Comparison of ENCODE assay signal across 28 cellular contexts in genomic region chr9:87034891-87035290, GRCh38.
DNase-seq lines count a peak whose midpoint lies in the region; ATAC-seq, FAIRE-seq and TF ChIP-seq lines count a peak whose summit lies in the region.
"Had no signal": no experiment of that assay in that cellular context is flagged by ENCODE, and none has a peak within 500 bp of the region (broad histone marks: within the 10 kb centered on the region; RNA-seq: fewer than 3 reads in every experiment).

No MANE protein-coding gene starts in this region.

- peak overlapping the region; percentile 40; the same call in 1 of the 2 replicates for H3K9ac ChIP-seq in GM23248
- no peak overlapping the region for H3K9ac ChIP-seq in endodermal cell (ENCODE audit: extremely low read depth, low read length, poor library complexity, severe bottlenecking)

- H3K4me1 ChIP-seq in GM23248 (ENCODE audit: insufficient read depth): peaks cover 35% of the 10 kb centered on the region
- H3K4me1 ChIP-seq in endodermal cell (ENCODE audit: control insufficient read depth, insufficient read depth, low read length): no peaks in the 10 kb centered on the region
- H3K4me1 ChIP-seq in thoracic aorta (ENCODE audit: control insufficient read depth in 1 of 2, low read depth in 2 of 2): peaks cover 12 to 36% of the 10 kb centered on the region in 2 donors
- H3K4me1 ChIP-seq: left lung, pancreas, Peyer's patch, spleen had no signal

- H3K4me3 Mint-ChIP-seq in endodermal cell: no peak overlapping the region
- H3K4me3 Mint-ChIP-seq in mesothelial cell of epicardium: no peak overlapping the region
- H3K4me3 Mint-ChIP-seq in CD4-positive, alpha-beta T cell: no peak overlapping the region
- H3K4me3 Mint-ChIP-seq: activated CD4-positive, alpha-beta memory T cell treated with anti-CD3 and anti-CD28 coated beads, Interleukin-2, amount 10 ng/mL, durations not matched to agents 7 days and 5 days; activated naive CD4-positive, alpha-beta T cell treated with anti-CD3 and anti-CD28 coated beads, Interleukin-2, amount 50 U/mL, for 24 hours; activated T-helper 17 cell treated with anti-CD3 and anti-CD28 coated beads, Interleukin-2, amount 50 U/mL, for 72 hours; B cell; CD8-positive, alpha-beta memory T cell; natural killer cell; T-helper 17 cell had no signal

- H3K27ac ChIP-seq in GM23248 (peak overlapping the region; percentile 42), endodermal cell (ENCODE audit: low read depth, low read length) (no peak overlapping the region), thoracic aorta (peak overlapping the region; percentile 83 to 84)
- no peak overlapping the region for H3K27ac ChIP-seq in CD4-positive, alpha-beta T cell (ENCODE audit: low read depth, low read length)
- H3K27ac ChIP-seq: left lung, pancreas, spleen had no signal

- FAIRE-seq in GM12892 (lab: Jason Lieb, UNC): no peak
- FAIRE-seq: islet of Langerhans, urothelium cell line had no signal

- DNase-seq in GM23248 (peak; percentile 48), endodermal cell (no peak), mesothelial cell of epicardium (ENCODE audit: low spot score in 2 of 2, unreplicated experiment in 2 of 2) (no peak), thoracic aorta (ENCODE audit: low spot score) (no peak), SIG-M5 (lab: John Stamatoyannopoulos, UW) (no peak), NCI-H510A treated with DMSO at 0.1 percent for 48 hours (lab: John Stamatoyannopoulos, UW) (no peak), GM12892 (ENCODE audit: insufficient read length) (no peak)
- no peak for DNase-seq in CD4-positive, alpha-beta T cell
- DNase-seq: activated CD4-positive, alpha-beta memory T cell treated with anti-CD3 and anti-CD28 coated beads, Interleukin-2, amount 10 ng/mL, durations not matched to agents 7 days and 5 days; activated CD4-positive, alpha-beta T cell treated with anti-CD3 and anti-CD28 coated beads for 1 hour; CD8-positive, alpha-beta memory T cell; IMR-90; midbrain; natural killer cell; NCI-H1092 treated with DMSO at 0.1 percent for 48 hours; NCI-H187; NCI-H526 treated with DMSO at 0.1 percent for 48 hours; pancreas; Peyer's patch; spleen; T-helper 17 cell had no signal

- H3K79me2 ChIP-seq in GM23248 (ENCODE audit: insufficient read depth): no peaks in the 10 kb centered on the region

- in situ Hi-C loops in GM23248 (cut with MboI): no loop called here

- POLR2A ChIA-PET in CD4-positive, alpha-beta T cell (lab: Charles Lee): no interaction called here

- TF ChIP-seq CTCF in endodermal cell (conservative IDR thresholded peaks at IDR 0.05) (no peak), mesothelial cell of epicardium (IDR thresholded peaks at IDR 0.05; ENCODE audit: unreplicated experiment) (no peak), thoracic aorta (IDR thresholded peaks at IDR 0.05) (no peak)
- TF ChIP-seq CTCF in CD4-positive, alpha-beta T cell (IDR thresholded peaks at IDR 0.05): no peak

- peak overlapping the region; percentile 13 for H3K27ac Mint-ChIP-seq in endodermal cell
- peak overlapping the region; percentile 94 for H3K27ac Mint-ChIP-seq in mesothelial cell of epicardium
- no peak overlapping the region for H3K27ac Mint-ChIP-seq in CD4-positive, alpha-beta T cell
- H3K27ac Mint-ChIP-seq: activated CD4-positive, alpha-beta memory T cell treated with anti-CD3 and anti-CD28 coated beads, Interleukin-2, amount 10 ng/mL, durations not matched to agents 7 days and 5 days; activated naive CD4-positive, alpha-beta T cell treated with anti-CD3 and anti-CD28 coated beads, Interleukin-2, amount 50 U/mL, for 24 hours; activated T-helper 17 cell treated with anti-CD3 and anti-CD28 coated beads, Interleukin-2, amount 50 U/mL, for 72 hours; B cell; CD8-positive, alpha-beta memory T cell; natural killer cell; T-helper 17 cell had no signal

- H3K27me3 Mint-ChIP-seq in endodermal cell (ENCODE audit: insufficient read depth) (no peaks in the 10 kb centered on the region), mesothelial cell of epicardium (ENCODE audit: low read depth) (no peaks in the 10 kb centered on the region)
- H3K27me3 Mint-ChIP-seq in CD4-positive, alpha-beta T cell: peaks cover 7% of the 10 kb centered on the region
- H3K27me3 Mint-ChIP-seq: activated CD4-positive, alpha-beta memory T cell treated with anti-CD3 and anti-CD28 coated beads, Interleukin-2, amount 10 ng/mL, durations not matched to agents 7 days and 5 days; B cell had no signal

- no peaks in the 10 kb centered on the region for H3K9me3 Mint-ChIP-seq in endodermal cell
- H3K9me3 Mint-ChIP-seq in mesothelial cell of epicardium: no peaks in the 10 kb centered on the region
- H3K9me3 Mint-ChIP-seq in CD4-positive, alpha-beta T cell: peaks cover 3% of the 10 kb centered on the region
- H3K9me3 Mint-ChIP-seq: activated CD4-positive, alpha-beta memory T cell treated with anti-CD3 and anti-CD28 coated beads, Interleukin-2, amount 10 ng/mL, durations not matched to agents 7 days and 5 days; activated naive CD4-positive, alpha-beta T cell treated with anti-CD3 and anti-CD28 coated beads, Interleukin-2, amount 50 U/mL, for 24 hours; activated T-helper 17 cell treated with anti-CD3 and anti-CD28 coated beads, Interleukin-2, amount 50 U/mL, for 72 hours; natural killer cell had no signal

- ATAC-seq in thoracic aorta (ENCODE audit: insufficient number of reproducible peaks, low FRiP score, low read depth): no peak
- no peak for ATAC-seq in CD4-positive, alpha-beta T cell (ENCODE audit: poor library complexity)
- ATAC-seq: activated T-helper 17 cell treated with anti-CD3 and anti-CD28 coated beads, Interleukin-2, amount 50 U/mL, for 72 hours; esophagus mucosa; natural killer cell; pancreas; T-helper 17 cell had no signal

- H2AFZ ChIP-seq in GM23248: peak overlapping the region; percentile 36

- H3K36me3 ChIP-seq in GM23248 (ENCODE audit: low read depth) (no peaks in the 10 kb centered on the region), endodermal cell (ENCODE audit: control insufficient read depth, insufficient read depth, low read length) (no peaks in the 10 kb centered on the region), thoracic aorta (no peaks in the 10 kb centered on the region)
- H3K36me3 ChIP-seq: left lung, pancreas, Peyer's patch, spleen had no signal

- H3K36me3 Mint-ChIP-seq in endodermal cell (ENCODE audit: low read depth): peaks cover 5% of the 10 kb centered on the region
- H3K36me3 Mint-ChIP-seq in mesothelial cell of epicardium: no peaks in the 10 kb centered on the region
- no peaks in the 10 kb centered on the region for H3K36me3 Mint-ChIP-seq in CD4-positive, alpha-beta T cell (ENCODE audit: low read depth)
- H3K36me3 Mint-ChIP-seq: activated naive CD4-positive, alpha-beta T cell treated with anti-CD3 and anti-CD28 coated beads, Interleukin-2, amount 50 U/mL, for 24 hours; CD8-positive, alpha-beta memory T cell; natural killer cell had no signal

- H3K4me1 Mint-ChIP-seq in endodermal cell (peaks cover 17% of the 10 kb centered on the region), mesothelial cell of epicardium (peaks cover 58% of the 10 kb centered on the region)
- no peaks in the 10 kb centered on the region for H3K4me1 Mint-ChIP-seq in CD4-positive, alpha-beta T cell (ENCODE audit: low read depth)
- H3K4me1 Mint-ChIP-seq: activated CD4-positive, alpha-beta memory T cell treated with anti-CD3 and anti-CD28 coated beads, Interleukin-2, amount 10 ng/mL, durations not matched to agents 7 days and 5 days; activated naive CD4-positive, alpha-beta T cell treated with anti-CD3 and anti-CD28 coated beads, Interleukin-2, amount 50 U/mL, for 24 hours; activated T-helper 17 cell treated with anti-CD3 and anti-CD28 coated beads, Interleukin-2, amount 50 U/mL, for 72 hours; B cell; CD8-positive, alpha-beta memory T cell; natural killer cell; T-helper 17 cell had no signal

- no peaks in the 10 kb centered on the region for H4K20me1 ChIP-seq in GM23248 (ENCODE audit: insufficient read depth)

- no peaks in the 10 kb centered on the region for H3K9me3 ChIP-seq in GM23248 (ENCODE audit: low read depth)
- no peaks in the 10 kb centered on the region for H3K9me3 ChIP-seq in endodermal cell (ENCODE audit: control insufficient read depth, low read length)
- H3K9me3 ChIP-seq in thoracic aorta: no peaks in the 10 kb centered on the region
- H3K9me3 ChIP-seq in CD4-positive, alpha-beta T cell (ENCODE audit: control insufficient read depth, low read length): no peaks in the 10 kb centered on the region
- H3K9me3 ChIP-seq: left lung, pancreas, Peyer's patch, spleen had no signal

- H3K27me3 ChIP-seq in GM23248 (replicated peaks; ENCODE audit: insufficient read depth) (no peaks in the 10 kb centered on the region), endodermal cell (ENCODE audit: control insufficient read depth, insufficient read depth, low read length, poor library complexity, severe bottlenecking) (no peaks in the 10 kb centered on the region), thoracic aorta (replicated peaks; ENCODE audit: insufficient read depth) (no peaks in the 10 kb centered on the region)
- H3K27me3 ChIP-seq in CD4-positive, alpha-beta T cell (ENCODE audit: control insufficient read depth, insufficient read depth, low read length): no peaks in the 10 kb centered on the region
- H3K27me3 ChIP-seq: left lung, pancreas, Peyer's patch, spleen had no signal

- H3K4me3 ChIP-seq in GM23248 (0 out of 2 replicates have a peak overlapping the region, but pooled peaks have one; percentile 28), endodermal cell (ENCODE audit: low read length) (no peak overlapping the region), thoracic aorta (no peak overlapping the region)
- H3K4me3 ChIP-seq: left lung, pancreas, Peyer's patch, spleen had no signal

- CTCF ChIA-PET in CD4-positive, alpha-beta T cell (lab: Charles Lee): no interaction called here

- H3F3A ChIP-seq in GM23248 (ENCODE audit: insufficient read depth): peaks cover 18% of the 10 kb centered on the region; the same call in 1 of the 2 replicates

- 15 to 18% methylated on average over 8 of the region's 8 CpGs for WGBS in GM23248 (ENCODE audit: low coverage in 1 of 2, low lambda C conversion rate in 2 of 2, missing lambda C conversion rate in 2 of 2), 2 experiments
- WGBS in endodermal cell (ENCODE audit: insufficient coverage in 1 of 2, insufficient read length in 1 of 2), 2 experiments: 85 to 92% methylated on average over 7 to 8 of the region's 8 CpGs

- intact Hi-C loops in CD4-positive, alpha-beta T cell (cut with DNase I, micrococcal nuclease): no loop called here

- no peak for TF ChIP-seq POLR2A in GM12892 (IDR thresholded peaks at IDR 0.05; ENCODE audit: low read depth, low read length)

- no peaks in the 10 kb centered on the region for H3K9me2 ChIP-seq in GM23248 (ENCODE audit: insufficient read depth)

- H3K4me2 ChIP-seq in GM23248 (ENCODE audit: unreplicated experiment): peak overlapping the region; percentile 65

Comparison
In these comparisons a context has a peak if more than half of its experiments do, and no peak if none do; other contexts are left out.
1. H3K27ac ChIP-seq: peak in GM23248 (single experiment) and thoracic aorta (2 of 2); none in endodermal cell (single experiment) and CD4-positive, alpha-beta T cell (single experiment).